In the genomic region with DNA sequence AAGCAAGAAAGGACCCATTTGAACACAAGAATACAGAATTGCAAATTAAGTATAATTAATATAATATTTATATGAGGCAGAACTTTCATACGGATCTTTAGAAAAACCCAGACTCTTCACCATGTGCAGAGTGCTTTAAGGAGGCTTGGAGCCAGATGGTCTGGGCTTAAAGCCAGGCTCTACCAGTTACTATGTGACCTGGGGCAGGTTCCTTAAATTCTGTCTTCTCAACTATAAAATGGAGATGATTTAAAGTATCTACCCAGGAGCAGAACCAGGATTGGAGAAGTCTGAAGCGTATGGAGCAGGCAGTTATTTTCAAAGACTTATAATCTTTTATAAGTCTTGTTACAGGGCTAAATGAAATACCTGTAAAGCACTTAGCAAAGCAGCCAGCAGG, we compare ENCODE assay signal across 13 cellular contexts.
DNase-seq lines count a peak whose midpoint lies in the region; ATAC-seq and TF ChIP-seq lines count a peak whose summit lies in the region.
"Had no signal": no experiment of that assay in that cellular context is flagged by ENCODE, and none has a peak within 500 bp of the region (broad histone marks: within the 10 kb centered on the region; RNA-seq: fewer than 3 reads in every experiment).

No MANE protein-coding gene starts in this region.

- no peaks in the 10 kb centered on the region for H3K9me1 ChIP-seq in IMR-90 (ENCODE audit: insufficient read depth, low read length)

- POLR2A ChIA-PET in IMR-90 (lab: Charles Lee; ENCODE audit: unreplicated experiment) = no interaction called here
- POLR2A ChIA-PET in HEK293T (lab: Yijun Ruan, JAX) = no interaction called here

- H4K5ac ChIP-seq in IMR-90 (ENCODE audit: low read depth, low read length) = no peak overlapping the region

- no peak overlapping the region for H4K8ac ChIP-seq in IMR-90 (ENCODE audit: low read depth in 2 of 2, low read length in 2 of 2)

- no peak overlapping the region for H2BK15ac ChIP-seq in IMR-90 (ENCODE audit: low read depth, low read length)

- H2BK5ac ChIP-seq in IMR-90 (ENCODE audit: low read depth, low read length, poor library complexity, severe bottlenecking) = no peak overlapping the region

- no peaks in the 10 kb centered on the region for H3K27me3 ChIP-seq in IMR-90 (ENCODE audit: control insufficient read depth, insufficient read depth, low read length)
- H3K27me3 ChIP-seq in fibroblast of lung (ENCODE audit: control insufficient read depth, insufficient read depth, low read length) = no peaks in the 10 kb centered on the region
- H3K27me3 ChIP-seq in parathyroid adenoma (ENCODE audit: control insufficient read depth, insufficient read depth, low read length) = no peaks in the 10 kb centered on the region
- no peaks in the 10 kb centered on the region for H3K27me3 ChIP-seq in aorta (ENCODE audit: control insufficient read depth in 1 of 2, insufficient read depth in 2 of 2, low read length in 1 of 2)
- H3K27me3 ChIP-seq: BE2C, gastrocnemius medialis, vagina had no signal

- peaks cover 7% of the 10 kb centered on the region for H3K4me1 ChIP-seq in IMR-90 (ENCODE audit: control insufficient read depth, insufficient read depth, low read length)
- no peaks in the 10 kb centered on the region for H3K4me1 ChIP-seq in fibroblast of lung (ENCODE audit: control insufficient read depth, extremely low read depth, insufficient read depth, low read length)
- peaks cover 59% of the 10 kb centered on the region for H3K4me1 ChIP-seq in parathyroid adenoma
- no peaks in the 10 kb centered on the region for H3K4me1 ChIP-seq in aorta (ENCODE audit: control insufficient read depth in 1 of 2, insufficient read depth in 2 of 2, low read length in 2 of 2)

- no peak overlapping the region for H2BK120ac ChIP-seq in IMR-90 (ENCODE audit: low read depth, low read length)

- no peak for TF ChIP-seq POLR2A in IMR-90 (IDR thresholded peaks at IDR 0.05; ENCODE audit: low read depth, low read length)

- no peak overlapping the region for H3K9ac ChIP-seq in IMR-90 (ENCODE audit: low read depth, low read length)
- no peak overlapping the region for H3K9ac ChIP-seq in fibroblast of lung (ENCODE audit: insufficient read depth, low read length)
- H3K9ac ChIP-seq in parathyroid adenoma = no peak overlapping the region

- H4K91ac ChIP-seq in IMR-90 (ENCODE audit: insufficient read depth, low read depth, low read length) = no peak overlapping the region

- TF ChIP-seq RAD21 in IMR-90 (IDR thresholded peaks at IDR 0.05; ENCODE audit: low read length) = no peak

- no peak overlapping the region for H3K18ac ChIP-seq in IMR-90 (ENCODE audit: low read depth, low read length)

- no peak overlapping the region for H2BK20ac ChIP-seq in IMR-90 (ENCODE audit: low read depth, low read length)

- no peak overlapping the region for H3K4me3 ChIP-seq in IMR-90 (ENCODE audit: insufficient read depth, low read depth, low read length)
- H3K4me3 ChIP-seq in fibroblast of lung (replicated peaks in 1 of 4; ENCODE audit: control extremely low read depth in 1 of 4, insufficient read depth in 1 of 4, low read depth in 3 of 4, low read length in 4 of 4) = no peak overlapping the region
- no peak overlapping the region for H3K4me3 ChIP-seq in parathyroid adenoma (ENCODE audit: low read depth, low read length)
- H3K4me3 ChIP-seq in aorta (ENCODE audit: low read length in 2 of 2) = no peak overlapping the region
- H3K4me3 ChIP-seq: gastrocnemius medialis, vagina had no signal

- in situ Hi-C loops in IMR-90 (cut with MboI; ENCODE audit: low sequenced_read_pairs) = no loop called here

- H3K36me3 ChIP-seq in IMR-90 (ENCODE audit: control insufficient read depth, insufficient read depth, low read length) = peaks cover 2% of the 10 kb centered on the region; the same call in 1 of the 2 replicates
- no peaks in the 10 kb centered on the region for H3K36me3 ChIP-seq in fibroblast of lung (ENCODE audit: control insufficient read depth, insufficient read depth, low read length)
- no peaks in the 10 kb centered on the region for H3K36me3 ChIP-seq in parathyroid adenoma (ENCODE audit: control insufficient read depth, insufficient read depth, low read length)
- no peaks in the 10 kb centered on the region for H3K36me3 ChIP-seq in aorta (ENCODE audit: control insufficient read depth in 1 of 2, insufficient read depth in 2 of 2, low read length in 1 of 2)
- H3K36me3 ChIP-seq: BE2C, gastrocnemius medialis, vagina had no signal

- H3K4me2 ChIP-seq in IMR-90 (ENCODE audit: low read depth, low read length) (no peak overlapping the region), fibroblast of lung (ENCODE audit: extremely low read depth, insufficient read depth, low read length) (no peak overlapping the region), parathyroid adenoma (ENCODE audit: low read length) (peak overlapping the region; percentile 22)

- H3K79me1 ChIP-seq in IMR-90 (ENCODE audit: low read depth in 1 of 2, low read length in 2 of 2) = peaks cover 7 to 11% of the 10 kb centered on the region in 2 experiments; a peak in 3 of 4 replicates

- H3K56ac ChIP-seq in IMR-90 (ENCODE audit: extremely low read depth, insufficient read depth, low read length) = no peak overlapping the region

- H2AFZ ChIP-seq in IMR-90 (replicated peaks; ENCODE audit: low read length, poor library complexity) (no peak overlapping the region), fibroblast of lung (ENCODE audit: low read length) (no peak overlapping the region), parathyroid adenoma (no peak overlapping the region)

- no TSS peak for BruUV-seq in IMR-90 (replicated peaks; lab: Mats Ljungman, UMichigan)

- H3K9me3 ChIP-seq in IMR-90 (ENCODE audit: control insufficient read depth, insufficient read depth, low read length) (no peaks in the 10 kb centered on the region), fibroblast of lung (ENCODE audit: control insufficient read depth, insufficient read depth, low read depth, low read length) (no peaks in the 10 kb centered on the region), parathyroid adenoma (ENCODE audit: control insufficient read depth, low read length) (no peaks in the 10 kb centered on the region), aorta (ENCODE audit: control insufficient read depth, low read length) (no peaks in the 10 kb centered on the region)
- H3K9me3 ChIP-seq: BE2C, gastrocnemius medialis, vagina had no signal

- dilution Hi-C loops in IMR-90 (cut with HindIII; ENCODE audit: low sequenced_read_pairs, unreplicated experiment) = no loop called here

- no peaks in the 10 kb centered on the region for H3K79me2 ChIP-seq in fibroblast of lung (ENCODE audit: control insufficient read depth, insufficient read depth, low read length)
- peaks cover 82% of the 10 kb centered on the region for H3K79me2 ChIP-seq in parathyroid adenoma

- intact Hi-C loops in IMR-90 (cut with micrococcal nuclease) = no loop called here
- intact Hi-C loops in aorta (cut with DNase I) = no loop called here

- H2AK5ac ChIP-seq in IMR-90 (ENCODE audit: low read depth, low read length) = no peak overlapping the region

- no peak overlapping the region for H2AK9ac ChIP-seq in IMR-90 (replicated peaks; ENCODE audit: low read depth, low read length, poor library complexity)

- CTCF ChIA-PET in IMR-90 (lab: Yijun Ruan, JAX) = no interaction called here
- CTCF ChIA-PET in HEK293T (lab: Yijun Ruan, JAX) = no interaction called here

- ATAC-seq in IMR-90 (ENCODE audit: low read depth) (peak; percentile 48), aorta (ENCODE audit: low FRiP score) (no peak)

- H3K4ac ChIP-seq in IMR-90 (ENCODE audit: low read depth, low read length) = no peak overlapping the region

- H3K27ac ChIP-seq in IMR-90 (ENCODE audit: insufficient read depth, low read length) = no peak overlapping the region
- no peak overlapping the region for H3K27ac ChIP-seq in fibroblast of lung (ENCODE audit: insufficient read depth, low read length)
- peak overlapping the region; percentile 41 for H3K27ac ChIP-seq in parathyroid adenoma
- H3K27ac ChIP-seq in aorta (ENCODE audit: low read depth in 1 of 2, low read length in 2 of 2) = no peak overlapping the region
- H3K27ac ChIP-seq: vagina had no signal

- DNase-seq in IMR-90 = no peak
- peak; percentile 36 for DNase-seq in RPMI8226
- peak; percentile 32 to 57 for DNase-seq in fibroblast of lung (ENCODE audit: low read depth in 2 of 2)
- no peak for DNase-seq in aorta
- no peak for DNase-seq in GM10266 (ENCODE audit: extremely low spot score)
- DNase-seq in Kasumi-1 (lab: John Stamatoyannopoulos, UW) = no peak
- no peak for DNase-seq in HEK293T (ENCODE audit: extremely low spot score)
- DNase-seq: BE2C; gastrocnemius medialis; immature natural killer cell; stimulated activated CD4-positive, alpha-beta T cell treated with anti-CD3 and anti-CD28 coated beads, Interleukin-4, amount 100 ng/mL, for 1 hour had no signal

- WGBS in IMR-90 (ENCODE audit: extremely low coverage in 2 of 2, insufficient read length in 1 of 2), 2 experiments = no CpG with 5 or more reads among the region's 2 CpGs
- 36 to 43% methylated on average over 2 of the region's 2 CpGs for WGBS in aorta, 2 donors

- no peak for TF ChIP-seq CTCF in IMR-90 (conservative IDR thresholded peaks at IDR 0.05; ENCODE audit: low read depth, low read length)
- no peak for TF ChIP-seq CTCF in fibroblast of lung (conservative IDR thresholded peaks at IDR 0.05 in 1 of 2, IDR thresholded peaks at IDR 0.05 in 1 of 2; ENCODE audit: low read depth in 1 of 2, low read length in 2 of 2)
- no peak for TF ChIP-seq CTCF in parathyroid adenoma (IDR thresholded peaks at IDR 0.05)
- no peak for TF ChIP-seq CTCF in GM10266 (IDR thresholded peaks at IDR 0.05; ENCODE audit: control insufficient read depth, insufficient read depth, low read depth, missing control alignments)

- H4K20me1 ChIP-seq in IMR-90 (ENCODE audit: insufficient read depth, low read length) (no peaks in the 10 kb centered on the region), fibroblast of lung (ENCODE audit: control insufficient read depth, extremely low read depth, insufficient read depth, low read length) (no peaks in the 10 kb centered on the region)

- H3K23ac ChIP-seq in IMR-90 (ENCODE audit: low read depth, low read length) = no peak overlapping the region

- H3K14ac ChIP-seq in IMR-90 (replicated peaks; ENCODE audit: low read depth, low read length) = no peak overlapping the region

TF ChIP-seq in IMR-90, 13 proteins besides CTCF, POLR2A, EP300 and RAD21 (continues in another document):
- no peak for TF ChIP-seq NFE2L2 (IDR thresholded peaks at IDR 0.05; ENCODE audit: low read depth, low read length)
- TF ChIP-seq RCOR1 (IDR thresholded peaks at IDR 0.05; ENCODE audit: insufficient replicate concordance, low read length) = no peak
- TF ChIP-seq CEBPB (IDR thresholded peaks at IDR 0.05; ENCODE audit: low read depth, low read length) = no peak
- TF ChIP-seq CHD1 (IDR thresholded peaks at IDR 0.05; ENCODE audit: low read depth, low read length) = no peak
- no peak for TF ChIP-seq BHLHE40 (IDR thresholded peaks at IDR 0.05; ENCODE audit: low read depth, low read length)

TF ChIP-seq in HEK293T, 16 proteins besides CTCF, POLR2A, EP300 and RAD21 (continues in another document):
- no peak for TF ChIP-seq L3MBTL2 (conservative IDR thresholded peaks at IDR 0.05)
- no peak for TF ChIP-seq NFRKB (IDR thresholded peaks at IDR 0.05)

Comparison
In these comparisons a context has a peak if more than half of its experiments do, and no peak if none do; other contexts are left out.
1. DNase-seq: peak in RPMI8226 (single experiment) and fibroblast of lung (2 of 2); none in IMR-90 (single experiment), aorta (0 of 2), GM10266 (single experiment), Kasumi-1 (0 of 2) and HEK293T (single experiment).